In the genomic region with DNA sequence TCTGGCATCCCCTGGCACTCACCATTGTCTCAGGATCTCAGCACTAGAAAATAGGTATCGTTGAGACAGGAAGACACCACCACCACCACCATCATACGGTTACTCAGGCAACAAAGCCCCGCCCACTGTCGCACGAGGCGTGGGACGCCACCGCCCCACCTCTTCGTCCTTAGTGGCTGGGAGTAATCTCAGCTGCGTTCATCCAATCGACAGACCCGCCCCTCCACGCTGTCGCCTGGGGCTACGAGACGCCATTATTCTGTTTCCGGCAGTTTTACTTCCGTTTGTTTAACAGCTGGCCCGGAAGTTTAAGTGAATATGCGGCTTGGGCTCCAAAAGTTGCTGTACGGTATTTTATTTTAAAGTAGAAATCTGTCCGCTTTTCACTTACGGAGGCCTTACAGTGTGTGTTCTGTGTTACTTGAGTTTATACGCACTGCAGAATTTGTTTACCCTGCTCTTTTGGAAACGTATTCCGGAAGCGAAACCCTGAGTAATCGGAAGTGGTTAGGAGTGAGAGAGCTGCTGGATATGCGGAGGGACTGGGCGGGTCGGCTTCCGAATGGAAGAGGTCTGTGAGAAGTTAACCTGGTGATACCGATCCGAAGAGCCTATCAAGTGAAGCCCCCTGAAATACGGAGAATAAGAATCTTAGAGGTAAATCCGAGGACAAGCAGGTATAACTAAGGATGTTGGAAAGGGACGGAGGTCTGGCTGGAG, we compare ENCODE assay signal across 8 cellular contexts. TPM values are rescaled to one million over a fixed set of nuclear protein-coding genes. Genes with fewer than 3 reads are reported as not detected.
DNase-seq lines count a peak whose midpoint lies in the region; ATAC-seq and TF ChIP-seq lines count a peak whose summit lies in the region.

A gene with protein sequence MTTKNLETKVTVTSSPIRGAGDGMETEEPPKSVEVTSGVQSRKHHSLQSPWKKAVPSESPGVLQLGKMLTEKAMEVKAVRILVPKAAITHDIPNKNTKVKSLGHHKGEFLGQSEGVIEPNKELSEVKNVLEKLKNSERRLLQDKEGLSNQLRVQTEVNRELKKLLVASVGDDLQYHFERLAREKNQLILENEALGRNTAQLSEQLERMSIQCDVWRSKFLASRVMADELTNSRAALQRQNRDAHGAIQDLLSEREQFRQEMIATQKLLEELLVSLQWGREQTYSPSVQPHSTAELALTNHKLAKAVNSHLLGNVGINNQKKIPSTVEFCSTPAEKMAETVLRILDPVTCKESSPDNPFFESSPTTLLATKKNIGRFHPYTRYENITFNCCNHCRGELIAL (plus strand): TSS at position 510 of the 720 bp plus-strand sequence. CDS start 1,328 bp downstream, outside the sequence.
A gene with protein sequence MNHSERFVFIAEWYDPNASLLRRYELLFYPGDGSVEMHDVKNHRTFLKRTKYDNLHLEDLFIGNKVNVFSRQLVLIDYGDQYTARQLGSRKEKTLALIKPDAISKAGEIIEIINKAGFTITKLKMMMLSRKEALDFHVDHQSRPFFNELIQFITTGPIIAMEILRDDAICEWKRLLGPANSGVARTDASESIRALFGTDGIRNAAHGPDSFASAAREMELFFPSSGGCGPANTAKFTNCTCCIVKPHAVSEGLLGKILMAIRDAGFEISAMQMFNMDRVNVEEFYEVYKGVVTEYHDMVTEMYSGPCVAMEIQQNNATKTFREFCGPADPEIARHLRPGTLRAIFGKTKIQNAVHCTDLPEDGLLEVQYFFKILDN (minus strand): TSS at position 112 of the 720 bp plus-strand sequence. CDS start 87 bp downstream, at position 25.

- intact Hi-C loops in adrenal gland (cut with DNase I), result no loop called here
- intact Hi-C loops in heart right ventricle (cut with DNase I), result loop anchor here in 1 of 10 donors (5.0 kb wide), 1 partner anchor 119 kb away; a partner anchor contains a TSS
- intact Hi-C loops in posterior cingulate gyrus (cut with DNase I), result loop anchor here (5.0 kb wide), 1 partner anchor 119 kb away; a partner anchor contains a TSS

- no peaks in the 10 kb centered on the region for H3K27me3 ChIP-seq in adrenal gland
- no peaks in the 10 kb centered on the region for H3K27me3 ChIP-seq in heart right ventricle
- H3K27me3 ChIP-seq in upper lobe of left lung, result no peaks in the 10 kb centered on the region

- TF ChIP-seq POLR2A in adrenal gland (IDR thresholded peaks at IDR 0.05) (peak in 1 of 2 donors; percentile 47), upper lobe of left lung (IDR thresholded peaks at IDR 0.05) (peak in 2 of 4 donors; percentile 25 to 56)

- ATAC-seq in HG02798 (IDR thresholded peaks at IDR 0.05; ENCODE audit: poor library complexity, unreplicated experiment) (peak; percentile 98), heart right ventricle (peak; percentile 100), upper lobe of left lung (ENCODE audit: low FRiP score in 2 of 2) (peak; percentile 99 to 100)

- H3K36me3 ChIP-seq in adrenal gland (replicated peaks in 1 of 2), result peaks cover 0 to 13% of the 10 kb centered on the region in 2 donors
- peaks cover 0 to 34% (median 0%) of the 10 kb centered on the region in 9 donors for H3K36me3 ChIP-seq in heart right ventricle
- peaks cover 4 to 24% (median 10%) of the 10 kb centered on the region in 4 donors for H3K36me3 ChIP-seq in upper lobe of left lung

- TF ChIP-seq EP300 in upper lobe of left lung (IDR thresholded peaks at IDR 0.05), result peak in 1 of 4 donors; percentile 16

- H3K9me3 ChIP-seq in adrenal gland (replicated peaks in 1 of 3) (no peaks in the 10 kb centered on the region), heart right ventricle (no peaks in the 10 kb centered on the region), upper lobe of left lung (no peaks in the 10 kb centered on the region)

- TF ChIP-seq CTCF in GM12875 (IDR thresholded peaks at IDR 0.05; ENCODE audit: borderline replicate concordance, insufficient read depth, low read depth, low read length) (no peak), adrenal gland (IDR thresholded peaks at IDR 0.05) (no peak), heart right ventricle (IDR thresholded peaks at IDR 0.05) (no peak), upper lobe of left lung (IDR thresholded peaks at IDR 0.05) (no peak)

- DNase-seq in NCI-H1436 (lab: John Stamatoyannopoulos, UW), result peak; percentile 94
- peak; percentile 96 for DNase-seq in SW480 (ENCODE audit: low spot score)
- DNase-seq in adrenal gland, result peak; percentile 95 to 99 (median 97)
- peak; percentile 94 to 96 for DNase-seq in heart right ventricle
- peak; percentile 90 to 99 (median 96) for DNase-seq in posterior cingulate gyrus
- DNase-seq in upper lobe of left lung, result peak; percentile 96 to 97

- H3K4me3 ChIP-seq in GM12875 (ENCODE audit: low read depth, low read length), result peak within 1 kb of the TSS; percentile 66
- H3K4me3 ChIP-seq in adrenal gland, result peak within 1 kb of the TSS; percentile 20 to 72 (median 44)
- H3K4me3 ChIP-seq in heart right ventricle, result peak within 1 kb of the TSS; percentile 46 to 84 (median 72)
- peak within 1 kb of the TSS; percentile 66 to 80 (median 67) for H3K4me3 ChIP-seq in upper lobe of left lung

- H3K27ac ChIP-seq in adrenal gland (peak within 1 kb of the TSS; percentile 50 to 85 (median 65)), heart right ventricle (peak within 1 kb of the TSS in 9 of 10 donors; percentile 19 to 95 (median 85)), upper lobe of left lung (peak within 1 kb of the TSS; percentile 78 to 89 (median 84))

- H3K4me1 ChIP-seq in adrenal gland (replicated peaks in 1 of 2), result peaks cover 8 to 12% of the 10 kb centered on the region in 2 donors
- H3K4me1 ChIP-seq in heart right ventricle, result peaks cover 0 to 34% (median 18%) of the 10 kb centered on the region in 9 donors
- H3K4me1 ChIP-seq in upper lobe of left lung, result peaks cover 6 to 31% (median 23%) of the 10 kb centered on the region in 4 donors

- WGBS in adrenal gland, 4 donors, result 0 to 1% (median 0%) methylated on average over 26 to 37 of the region's 37 CpGs
- WGBS in heart right ventricle, 2 donors, result 0% methylated on average over 37 of the region's 37 CpGs
- WGBS in upper lobe of left lung, 2 donors, result 0 to 1% methylated on average over 29 to 36 of the region's 37 CpGs

RNA-seq across cellular contexts. Expression of the first gene that starts in this region (rescaled TPM):
- 10 to 100 TPM; 11.0 to 36.0 (median 20.0) TPM for total RNA-seq in adrenal gland
- polyA plus RNA-seq in adrenal gland, result 10 to 100 TPM in 1 of 3 donors, 1 to 10 TPM in 2; 7.5 to 31.0 (median 7.6) TPM
- total RNA-seq in heart right ventricle, result 10 to 100 TPM; 17.3 to 32.5 (median 25.4) TPM
- 10 to 100 TPM in 1 of 2 donors, 1 to 10 TPM in 1; 8.4 to 10.4 TPM for polyA plus RNA-seq in heart right ventricle
- total RNA-seq in upper lobe of left lung, result 10 to 100 TPM; 11.4 to 33.5 (median 23.1) TPM

RNA-seq across cellular contexts. Expression of the second gene that starts in this region (rescaled TPM):
- 10 to 100 TPM; 10.6 to 22.8 (median 16.1) TPM for total RNA-seq in adrenal gland
- 10 to 100 TPM in 1 of 3 donors, 1 to 10 TPM in 2; 3.3 to 41.4 (median 10.0) TPM for polyA plus RNA-seq in adrenal gland
- 10 to 100 TPM in 6 of 10 donors, 1 to 10 TPM in 4; 5.6 to 18.9 (median 10.5) TPM for total RNA-seq in heart right ventricle
- polyA plus RNA-seq in heart right ventricle, result 10 to 100 TPM in 1 of 2 donors, 1 to 10 TPM in 1; 5.5 to 12.4 TPM
- 10 to 100 TPM in 5 of 6 donors, 1 to 10 TPM in 1; 9.8 to 24.1 (median 12.1) TPM for total RNA-seq in upper lobe of left lung

Comparison
In these comparisons a context has a peak if more than half of its experiments do, and no peak if none do; other contexts are left out.
1. Peak in every context shown above with its lines: DNase-seq, ATAC-seq, H3K4me3 ChIP-seq and H3K27ac ChIP-seq.